ENCODE assay signal across 1 cellular context in genomic region chr3:73525591-73525990, GRCh38.
TF ChIP-seq lines count a peak whose summit lies in the region.

No MANE protein-coding gene starts in this region.

TF ChIP-seq in HepG2, 621 proteins besides CTCF, POLR2A, EP300 and RAD21 (continued from another document):
- TF ChIP-seq ZNF512B (CRISPR knock-in tag; IDR thresholded peaks at IDR 0.05; ENCODE audit: borderline replicate concordance) (no peak), ZBTB37 (CRISPR knock-in tag; IDR thresholded peaks at IDR 0.05) (no peak), ZNF432 (CRISPR knock-in tag; IDR thresholded peaks at IDR 0.05; ENCODE audit: borderline replicate concordance) (no peak), WIZ (CRISPR knock-in tag; IDR thresholded peaks at IDR 0.05) (no peak), ZNF557 (CRISPR knock-in tag; IDR thresholded peaks at IDR 0.05) (no peak), ARID3A (IDR thresholded peaks at IDR 0.05; ENCODE audit: low read depth, low read length) (no peak), PRDM10 (CRISPR knock-in tag; IDR thresholded peaks at IDR 0.05; ENCODE audit: low read depth) (no peak), UBTF (CRISPR knock-in tag; IDR thresholded peaks at IDR 0.05) (no peak)
